Comparison of ENCODE assay signal across 12 cellular contexts in genomic region chr2:237262838-237263771, GRCh38.
DNase-seq lines count a peak whose midpoint lies in the region; ATAC-seq and TF ChIP-seq lines count a peak whose summit lies in the region.
"Had no signal": no experiment of that assay in that cellular context is flagged by ENCODE, and none has a peak within 500 bp of the region (broad histone marks: within the 10 kb centered on the region; RNA-seq: fewer than 3 reads in every experiment).

No MANE protein-coding gene starts in this region.

- DNase-seq in AG20443 (ENCODE audit: low spot score) (peak; percentile 55), NB4 (ENCODE audit: low read depth) (peak; percentile 72), dedifferentiated amniotic fluid mesenchymal stem cell (ENCODE audit: extremely low spot score) (peak; percentile 34), myocyte (ENCODE audit: low read depth) (peak; percentile 28)
- DNase-seq in activated CD4-positive, alpha-beta T cell treated with anti-CD3 and anti-CD28 coated beads for 1 hour = no peak
- DNase-seq: activated CD4-positive, alpha-beta memory T cell treated with anti-CD3 and anti-CD28 coated beads for 36 hours; activated naive CD8-positive, alpha-beta T cell treated with anti-CD3 and anti-CD28 coated beads for 36 hours; CD8-positive, alpha-beta memory T cell; NCI-H1105 treated with DMSO at 0.1 percent for 48 hours had no signal

- no peak for TF ChIP-seq CTCF in NB4 (IDR thresholded peaks at IDR 0.05; ENCODE audit: low read depth, low read length)

- no peak overlapping the region for H3K4me3 ChIP-seq in NB4 (ENCODE audit: low read depth, low read length)

- ATAC-seq in HG03342 (IDR thresholded peaks at IDR 0.05; ENCODE audit: unreplicated experiment) (no peak), HG03280 (IDR thresholded peaks at IDR 0.05; ENCODE audit: unreplicated experiment) (no peak), HG03139 (IDR thresholded peaks at IDR 0.05; ENCODE audit: unreplicated experiment) (no peak)

- TF ChIP-seq POLR2A in NB4 (IDR thresholded peaks at IDR 0.05; ENCODE audit: extremely low read depth, insufficient read length) = no peak
